In genomic region chr15:48267766-48268165, GRCh38 we compare ENCODE assay signal across 35 cellular contexts.
"Had no signal": no experiment of that assay in that cellular context is flagged by ENCODE, and none has a peak within 500 bp of the region (broad histone marks: within the 10 kb centered on the region; RNA-seq: fewer than 3 reads in every experiment).

No MANE protein-coding gene starts in this region.

- H3K4me3 ChIP-seq: PC-9 had no signal

- DNase-seq: activated CD4-positive, alpha-beta memory T cell treated with anti-CD3 and anti-CD28 coated beads, Interleukin-2, amount 10 ng/mL, durations not matched to agents 7 days and 5 days; activated CD4-positive, alpha-beta T cell treated with anti-CD3 and anti-CD28 coated beads for 1 hour; activated CD4-positive, alpha-beta T cell treated with anti-CD3 and anti-CD28 coated beads for 48 hours; activated CD4-positive, CD25-positive, alpha-beta regulatory T cell; activated CD8-positive, alpha-beta memory T cell treated with anti-CD3 and anti-CD28 coated beads for 24 hours; activated CD8-positive, alpha-beta memory T cell treated with anti-CD3 and anti-CD28 coated beads, Interleukin-2, amount 10 ng/mL, durations not matched to agents 7 days and 5 days; activated CD8-positive, alpha-beta memory T cell treated with anti-CD3 and anti-CD28 coated beads, Interleukin-2, amount 50 U/mL, for 48 hours; activated effector memory CD4-positive, alpha-beta T cell treated with Interleukin-2 at 50 U/mL for 16 hours; activated naive CD4-positive, alpha-beta T cell; activated naive CD4-positive, alpha-beta T cell treated with anti-CD3 and anti-CD28 coated beads, Interleukin-2, amount 50 U/mL, for 16 hours; activated naive CD8-positive, alpha-beta T cell treated with anti-CD3 and anti-CD28 coated beads for 36 hours; activated T-cell treated with anti-CD3 and anti-CD28 coated beads, Interleukin-2, amount 50 U/mL, for 48 hours; amniotic stem cell; aorta; brain microvascular endothelial cell; central memory CD4-positive, alpha-beta T cell; MM.1S; NCI-H1092 treated with DMSO at 0.1 percent for 48 hours; NCI-H146; NCI-H187; NCI-H2029 treated with DMSO at 0.1 percent for 48 hours; NCI-H2107; NCI-H2171; NCI-H510A; NK-92 treated with Interleukin-12 subunit alpha and Interleukin-12 subunit beta, amount 100 ng/mL, for 24 hours; PC-9; SIG-M5; SW 1271; T-helper 1 cell; T-helper 2 cell; T-helper 9 cell had no signal

- H2AFZ ChIP-seq: PC-9 had no signal

- H3K27me3 ChIP-seq: brain microvascular endothelial cell had no signal

- H3K9ac ChIP-seq: KMS-11 had no signal

- H3K4me2 ChIP-seq: KMS-11, PC-9 had no signal

- FAIRE-seq: RCC 7860 had no signal

- H3K36me3 ChIP-seq: brain microvascular endothelial cell had no signal

- H3K27ac ChIP-seq: brain microvascular endothelial cell, KMS-11, PC-9, RWPE1, VCaP had no signal
